In genomic region chr6:119349041-119349340, GRCh38 we compare ENCODE assay signal across 8 cellular contexts. TPM values are rescaled to one million over a fixed set of nuclear protein-coding genes. Genes with fewer than 3 reads are reported as not detected.
DNase-seq lines count a peak whose midpoint lies in the region; ATAC-seq and TF ChIP-seq lines count a peak whose summit lies in the region.

No MANE protein-coding gene starts in this region.

- H3K36me3 ChIP-seq in ectodermal cell (ENCODE audit: control insufficient read depth, insufficient read depth, low read length), result no peaks in the 10 kb centered on the region

- H3K4me1 ChIP-seq in ectodermal cell (ENCODE audit: control insufficient read depth, insufficient read depth, low read length), result no peaks in the 10 kb centered on the region

- DNase-seq in AG09309 (ENCODE audit: low read depth) (no peak), LNCaP clone FGC (ENCODE audit: low read depth) (no peak), naive B cell (no peak), NCI-H345 (lab: John Stamatoyannopoulos, UW) (no peak), NCI-H446 treated with DMSO at 0.1 percent for 48 hours (lab: John Stamatoyannopoulos, UW) (no peak), ureter (ENCODE audit: low spot score) (no peak)

- peak overlapping the region; percentile 85 to 96 (median 92) for H3K4me3 Mint-ChIP-seq in naive B cell

- no peaks in the 10 kb centered on the region for H3K36me3 Mint-ChIP-seq in naive B cell

- no peaks in the 10 kb centered on the region for H3K9me3 ChIP-seq in ectodermal cell (ENCODE audit: control insufficient read depth, low read length)

- no peak for TF ChIP-seq CTCF in AG09309 (IDR thresholded peaks at IDR 0.05; ENCODE audit: control insufficient read depth, insufficient read depth, low read depth, low read length, missing control alignments)
- no peak for TF ChIP-seq CTCF in LNCaP clone FGC (IDR thresholded peaks at IDR 0.05; ENCODE audit: control insufficient read depth, extremely low read depth, insufficient read depth)

- no peak overlapping the region for H3K27ac ChIP-seq in ectodermal cell (ENCODE audit: insufficient read depth, low read depth, low read length, poor library complexity, severe bottlenecking)

- peak overlapping the region; percentile 88 for H3K4me3 ChIP-seq in AG09309 (ENCODE audit: control insufficient read depth, low read depth, low read length)
- peak overlapping the region; percentile 61 for H3K4me3 ChIP-seq in LNCaP clone FGC (ENCODE audit: low read depth, low read length)
- H3K4me3 ChIP-seq in ectodermal cell (ENCODE audit: insufficient read depth, low read depth, low read length), result peak overlapping the region; percentile 62

- peaks cover 39 to 61% (median 53%) of the 10 kb centered on the region in 3 donors for H3K4me1 Mint-ChIP-seq in naive B cell

- no peaks in the 10 kb centered on the region for H3K27me3 Mint-ChIP-seq in naive B cell

- peak overlapping the region in 2 of 6 donors; percentile 88 to 94 for H3K27ac Mint-ChIP-seq in naive B cell

- WGBS in ectodermal cell, 2 experiments, result 0% methylated on average over 34 of the region's 34 CpGs

- peak; percentile 1 for ATAC-seq in GM19395 (IDR thresholded peaks at IDR 0.05; ENCODE audit: unreplicated experiment)
- no peak for ATAC-seq in naive B cell (ENCODE audit: low read depth in 2 of 2)

- no peaks in the 10 kb centered on the region for H3K9me3 Mint-ChIP-seq in naive B cell

- peaks cover 45% of the 10 kb centered on the region for H3K27me3 ChIP-seq in ectodermal cell (ENCODE audit: control insufficient read depth, insufficient read depth, low read length, poor library complexity, severe bottlenecking)

RNA-seq across cellular contexts. Expression of gene MAN1A1, which starts 0.6 kb away (rescaled TPM):
- polyA plus RNA-seq in ectodermal cell (2013, experiment 1 of 4), result 6.4 TPM
- polyA plus RNA-seq in ectodermal cell (2013, experiment 2 of 4), result 7.5 TPM
- 6.4 TPM for polyA plus RNA-seq in ectodermal cell (2013, experiment 3 of 4)
- polyA plus RNA-seq in ectodermal cell (2013, experiment 4 of 4), result 7.5 TPM
- polyA plus RNA-seq in naive B cell (ENCODE audit: low read depth in 6 of 6), result 10 to 100 TPM; 14.2 to 23.1 (median 19.0) TPM
- 56.8 TPM for total RNA-seq in ureter
